ENCODE assay signal across 4 cellular contexts in genomic region chr17:38284654-38285174, GRCh38. TPM values are rescaled to one million over a fixed set of nuclear protein-coding genes. Genes with fewer than 3 reads are reported as not detected.
"Had no signal": no experiment of that assay in that cellular context is flagged by ENCODE, and none has a peak within 500 bp of the region (broad histone marks: within the 10 kb centered on the region; RNA-seq: fewer than 3 reads in every experiment).

No MANE protein-coding gene starts in this region.

RNA-seq across cellular contexts. Expression of gene GPR179, which starts 59.0 kb away (rescaled TPM):
- total RNA-seq: dermis microvascular lymphatic vessel endothelial cell; lung microvascular endothelial cell; mesenteric fat pad; T-helper 1 cell treated with Interleukin-12 subunit alpha and Interleukin-12 subunit beta and Interleukin-4 antibody, amounts not matched to agents 30 ng/mL and 1 ng/mL, for 36 hours had no signal
